Comparison of ENCODE assay signal across 1 cellular context in the genomic region with DNA sequence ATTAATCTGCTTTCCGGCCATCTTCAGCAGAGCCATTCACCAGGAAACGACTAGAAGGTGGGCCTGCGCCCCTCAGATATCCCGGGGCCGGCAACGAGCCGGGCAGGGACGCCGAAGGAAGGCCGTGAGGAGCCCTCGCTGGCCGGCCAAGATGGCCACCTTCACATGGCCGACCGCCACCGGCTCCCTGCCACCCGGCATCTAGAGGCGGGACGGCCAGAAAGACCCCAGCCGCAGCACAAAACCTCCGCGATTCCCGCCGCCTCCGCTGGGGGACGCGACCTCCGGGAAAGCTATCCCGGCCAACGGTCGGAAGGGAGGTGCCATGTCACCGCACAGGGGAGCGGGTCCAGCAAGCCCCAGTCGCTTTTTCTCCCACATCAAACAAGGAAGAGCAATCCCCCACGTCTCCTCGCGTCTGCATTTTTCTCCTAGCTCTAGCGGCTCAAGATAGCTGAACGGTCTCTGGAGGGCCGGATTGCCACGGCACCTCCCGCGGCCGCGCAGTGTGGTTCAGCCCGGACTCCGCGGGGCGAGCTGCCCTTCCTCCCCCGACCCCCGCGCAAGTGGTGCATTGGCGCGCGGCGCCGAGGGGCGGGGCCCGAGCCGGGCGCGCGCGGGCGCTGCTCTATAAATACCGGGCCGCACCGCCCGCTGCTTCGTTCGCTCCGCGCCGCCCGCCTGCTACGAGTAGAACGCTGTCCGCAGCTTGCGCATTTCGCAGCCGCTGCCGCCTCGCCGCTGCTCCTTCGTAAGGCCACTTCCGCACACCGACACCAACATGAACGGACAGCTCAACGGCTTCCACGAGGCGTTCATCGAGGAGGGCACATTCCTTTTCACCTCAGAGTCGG.
A peak's percentile ranks its signal among the peaks of the same experiment; 100 is the strongest.
TF ChIP-seq lines count a peak whose summit lies in the region.

A gene (plus strand): TSS at position 662 of the 854 bp plus-strand sequence. CDS start 120 bp downstream, at position 782.

TF ChIP-seq in GM12878, 131 proteins besides CTCF, POLR2A, EP300 and RAD21 (continued from another document):
- TF ChIP-seq, protein P1, sequence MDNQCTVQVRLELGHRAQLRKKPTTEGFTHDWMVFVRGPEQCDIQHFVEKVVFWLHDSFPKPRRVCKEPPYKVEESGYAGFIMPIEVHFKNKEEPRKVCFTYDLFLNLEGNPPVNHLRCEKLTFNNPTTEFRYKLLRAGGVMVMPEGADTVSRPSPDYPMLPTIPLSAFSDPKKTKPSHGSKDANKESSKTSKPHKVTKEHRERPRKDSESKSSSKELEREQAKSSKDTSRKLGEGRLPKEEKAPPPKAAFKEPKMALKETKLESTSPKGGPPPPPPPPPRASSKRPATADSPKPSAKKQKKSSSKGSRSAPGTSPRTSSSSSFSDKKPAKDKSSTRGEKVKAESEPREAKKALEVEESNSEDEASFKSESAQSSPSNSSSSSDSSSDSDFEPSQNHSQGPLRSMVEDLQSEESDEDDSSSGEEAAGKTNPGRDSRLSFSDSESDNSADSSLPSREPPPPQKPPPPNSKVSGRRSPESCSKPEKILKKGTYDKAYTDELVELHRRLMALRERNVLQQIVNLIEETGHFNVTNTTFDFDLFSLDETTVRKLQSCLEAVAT (IDR thresholded peaks at IDR 0.05): peak; percentile 93
- TF ChIP-seq ATF7 (IDR thresholded peaks at IDR 0.05; ENCODE audit: low read depth): peak; percentile 99
- TF ChIP-seq STAT1 (conservative IDR thresholded peaks at IDR 0.05): no peak
TF ChIP-seq in GM12878: peak in this region for 80.
